24 cellular contexts compared by ENCODE assay signal in genomic region chr14:103113774-103114173, GRCh38. TPM values are rescaled to one million over a fixed set of nuclear protein-coding genes. Genes with fewer than 3 reads are reported as not detected.
DNase-seq lines count a peak whose midpoint lies in the region; ATAC-seq, FAIRE-seq and TF ChIP-seq lines count a peak whose summit lies in the region.
"Had no signal": no experiment of that assay in that cellular context is flagged by ENCODE, and none has a peak within 500 bp of the region (broad histone marks: within the 10 kb centered on the region; RNA-seq: fewer than 3 reads in every experiment).

No MANE protein-coding gene starts in this region.

- H4K5ac ChIP-seq in IMR-90 (ENCODE audit: low read depth, low read length) (no peak overlapping the region), H1 (ENCODE audit: insufficient read length, low read depth, low read length) (no peak overlapping the region)

- BruUV-seq in IMR-90 (replicated peaks; lab: Mats Ljungman, UMichigan) = no TSS peak

- no peak overlapping the region for H2AK9ac ChIP-seq in IMR-90 (replicated peaks; ENCODE audit: low read depth, low read length, poor library complexity)

- H3K14ac ChIP-seq in IMR-90 (replicated peaks; ENCODE audit: low read depth, low read length) (no peak overlapping the region), H1 (ENCODE audit: insufficient read length) (no peak overlapping the region)

- H3K4me2 ChIP-seq in IMR-90 (ENCODE audit: low read depth, low read length) (no peak overlapping the region), H1 (ENCODE audit: insufficient read depth in 1 of 2, low read depth in 2 of 2, low read length in 2 of 2) (no peak overlapping the region)
- H3K4me2 ChIP-seq: GM23338 had no signal

- TF ChIP-seq EP300 in H1 (IDR thresholded peaks at IDR 0.05; ENCODE audit: borderline replicate concordance in 1 of 2, low read depth in 2 of 2, low read length in 2 of 2) = no peak

- in situ Hi-C loops in IMR-90 (cut with MboI; ENCODE audit: low sequenced_read_pairs) = no loop called here

- H2BK15ac ChIP-seq in IMR-90 (ENCODE audit: low read depth, low read length) (no peak overlapping the region), H1 (ENCODE audit: low read length) (peak overlapping the region; percentile 40; the same call in 1 of the 2 replicates)

- H3K18ac ChIP-seq in IMR-90 (ENCODE audit: low read depth, low read length) (no peak overlapping the region), H1 (ENCODE audit: extremely low read depth, low read length) (no peak overlapping the region)

- dilution Hi-C loops in IMR-90 (cut with HindIII; ENCODE audit: low sequenced_read_pairs, unreplicated experiment) = no loop called here

- H3K4me1 ChIP-seq in IMR-90 (ENCODE audit: control insufficient read depth, insufficient read depth, low read length) = peaks cover 31% of the 10 kb centered on the region
- H3K4me1 ChIP-seq in H1 (replicated peaks in 1 of 4; ENCODE audit: control insufficient read depth in 3 of 4, insufficient read depth in 4 of 4, low read length in 3 of 4) = peaks cover 12 to 35% (median 27%) of the 10 kb centered on the region in 4 experiments
- H3K4me1 ChIP-seq in neutrophil (ENCODE audit: control insufficient read depth in 1 of 2, insufficient read depth in 1 of 2, low read depth in 1 of 2, low read length in 1 of 2) = peaks cover 82 to 84% of the 10 kb centered on the region in 2 experiments

- no peak overlapping the region for H3K56ac ChIP-seq in IMR-90 (ENCODE audit: extremely low read depth, insufficient read depth, low read length)
- H3K56ac ChIP-seq in H1 (replicated peaks; ENCODE audit: insufficient read length, low read depth, low read length) = no peak overlapping the region

- intact Hi-C loops in IMR-90 (cut with micrococcal nuclease) = no loop called here

- H3K4me3 ChIP-seq in IMR-90 (ENCODE audit: insufficient read depth, low read depth, low read length) (no peak overlapping the region), H1 (ENCODE audit: extremely low read depth in 1 of 4, insufficient read depth in 2 of 4, low read depth in 3 of 4, low read length in 4 of 4) (no peak overlapping the region), neutrophil (ENCODE audit: low read depth in 1 of 2, low read length in 1 of 2) (no peak overlapping the region)
- H3K4me3 ChIP-seq: GM23338, SJCRH30 had no signal

- H3K79me2 ChIP-seq in H1 (ENCODE audit: control insufficient read depth in 1 of 2, insufficient read depth in 2 of 2, low read length in 2 of 2) = no peaks in the 10 kb centered on the region

- no peaks in the 10 kb centered on the region for H4K20me1 ChIP-seq in IMR-90 (ENCODE audit: insufficient read depth, low read length)
- no peaks in the 10 kb centered on the region for H4K20me1 ChIP-seq in H1 (replicated peaks in 1 of 2; ENCODE audit: control insufficient read depth in 1 of 2, insufficient read depth in 2 of 2, low read length in 2 of 2)

- H2AK5ac ChIP-seq in IMR-90 (ENCODE audit: low read depth, low read length) (peak overlapping the region; percentile 20; the same call in 1 of the 2 replicates), H1 (ENCODE audit: low read depth, low read length) (no peak overlapping the region; the same call in 1 of the 2 replicates)

- H2BK20ac ChIP-seq in IMR-90 (ENCODE audit: low read depth, low read length) (no peak overlapping the region), H1 (ENCODE audit: low read length) (no peak overlapping the region)

- H3K27me3 ChIP-seq in IMR-90 (ENCODE audit: control insufficient read depth, insufficient read depth, low read length) (no peaks in the 10 kb centered on the region), H1 (replicated peaks in 1 of 4; ENCODE audit: control insufficient read depth in 3 of 4, extremely low read depth in 1 of 4, insufficient read depth in 3 of 4, low read length in 3 of 4) (peaks cover 0 to 4% (median 0%) of the 10 kb centered on the region in 4 experiments; a peak in 3 of 7 replicates), neutrophil (no peaks in the 10 kb centered on the region)
- H3K27me3 ChIP-seq: BE2C, SJCRH30 had no signal

- H3K9me3 ChIP-seq in IMR-90 (ENCODE audit: control insufficient read depth, insufficient read depth, low read length) = no peaks in the 10 kb centered on the region
- H3K9me3 ChIP-seq in H1 (ENCODE audit: insufficient read depth in 2 of 2, low read depth in 1 of 2, low read length in 1 of 2) = no peaks in the 10 kb centered on the region
- H3K9me3 ChIP-seq in neutrophil = no peaks in the 10 kb centered on the region
- H3K9me3 ChIP-seq: BE2C, SJCRH30 had no signal

- DNase-seq in IMR-90 (no peak), H1 (ENCODE audit: low read depth in 1 of 2, low spot score in 2 of 2) (no peak), NCI-H1105 treated with DMSO at 0.1 percent for 48 hours (lab: John Stamatoyannopoulos, UW) (no peak)
- DNase-seq: BE2C; Caco-2; CD4-positive, alpha-beta T cell; DMS 273 treated with DMSO at 0.1 percent for 48 hours; DMS79 treated with DMSO at 0.1 percent for 48 hours; HCEC 1CT; Kasumi-1; NCI-H1417; NCI-H1694 treated with DMSO at 0.1 percent for 48 hours; NCI-H446 treated with DMSO at 0.1 percent for 48 hours; NCI-H526 treated with DMSO at 0.1 percent for 48 hours; OCI-M1; SJCRH30 had no signal

- H3K9ac ChIP-seq in IMR-90 (ENCODE audit: low read depth, low read length) (no peak overlapping the region), H1 (replicated peaks in 1 of 4; ENCODE audit: extremely low read depth in 1 of 4, low read depth in 3 of 4, low read length in 3 of 4) (no peak overlapping the region)

- H3K4ac ChIP-seq in IMR-90 (ENCODE audit: low read depth, low read length) (no peak overlapping the region; the same call in 1 of the 2 replicates), H1 (replicated peaks; ENCODE audit: insufficient read length, low read depth, low read length) (no peak overlapping the region)

- no peak overlapping the region for H3K27ac ChIP-seq in IMR-90 (ENCODE audit: insufficient read depth, low read length)
- H3K27ac ChIP-seq in H1 (ENCODE audit: low read depth, low read length) = no peak overlapping the region
- H3K27ac ChIP-seq in neutrophil = peak overlapping the region; percentile 97
- H3K27ac ChIP-seq: SJCRH30 had no signal

- no peak overlapping the region for H4K8ac ChIP-seq in IMR-90 (ENCODE audit: low read depth in 2 of 2, low read length in 2 of 2)
- no peak overlapping the region for H4K8ac ChIP-seq in H1 (ENCODE audit: extremely low read depth, insufficient read depth, low read length)

- no peak for FAIRE-seq in H1 (lab: Jason Lieb, UNC)
- FAIRE-seq: A204.1, RCC 7860 had no signal

- H3K79me1 ChIP-seq in IMR-90 (ENCODE audit: low read depth in 1 of 2, low read length in 2 of 2) (no peaks in the 10 kb centered on the region), H1 (ENCODE audit: low read depth, low read length) (no peaks in the 10 kb centered on the region)

- no peak overlapping the region for H3K23ac ChIP-seq in IMR-90 (ENCODE audit: low read depth, low read length)
- no peak overlapping the region for H3K23ac ChIP-seq in H1 (ENCODE audit: insufficient read length)

- no CpG with 5 or more reads among the region's 13 CpGs for WGBS in IMR-90 (ENCODE audit: extremely low coverage in 2 of 2, insufficient read length in 1 of 2), 2 experiments
- 85% methylated on average over 11 of the region's 13 CpGs; no CpG with 5 or more reads in 1 of the 2 experiments for WGBS in H1 (ENCODE audit: extremely low coverage in 1 of 2, insufficient coverage in 1 of 2, insufficient read length in 1 of 2, insufficient replicate concordance in 2 of 2, low coverage in 1 of 2, low lambda C conversion rate in 2 of 2, missing lambda C conversion rate in 1 of 2), 2 experiments

- TF ChIP-seq CTCF in IMR-90 (conservative IDR thresholded peaks at IDR 0.05; ENCODE audit: low read depth, low read length) = no peak
- TF ChIP-seq CTCF in H1 (IDR thresholded peaks at IDR 0.05; ENCODE audit: control extremely low read depth in 1 of 3, insufficient read depth in 1 of 3, low read depth in 1 of 3, low read length in 3 of 3) = no peak
- no peak for TF ChIP-seq CTCF in neutrophil (IDR thresholded peaks at IDR 0.05)

- CTCF ChIA-PET in IMR-90 (lab: Yijun Ruan, JAX) = no interaction called here
- CTCF ChIA-PET in H1 (lab: Charles Lee; ENCODE audit: partially characterized antibody) = no interaction called here

- no peaks in the 10 kb centered on the region; the same call in 1 of the 2 replicates for H3K23me2 ChIP-seq in H1 (ENCODE audit: low read depth, low read length)

- POLR2A ChIA-PET in IMR-90 (lab: Charles Lee; ENCODE audit: unreplicated experiment) = no interaction called here
- POLR2A ChIA-PET in H1 (lab: Charles Lee; ENCODE audit: partially characterized antibody) = interaction anchor here (0.9 kb wide), 1 partner anchor 11 kb away, joined by 3 read pairs; no protein-coding TSS in a partner anchor

- H3K36me3 ChIP-seq in IMR-90 (ENCODE audit: control insufficient read depth, insufficient read depth, low read length) (no peaks in the 10 kb centered on the region), H1 (ENCODE audit: control insufficient read depth in 2 of 4, insufficient read depth in 4 of 4, low read length in 3 of 4) (no peaks in the 10 kb centered on the region), neutrophil (no peaks in the 10 kb centered on the region)
- H3K36me3 ChIP-seq: BE2C, SJCRH30 had no signal

- TF ChIP-seq POLR2A in IMR-90 (IDR thresholded peaks at IDR 0.05; ENCODE audit: low read depth, low read length) = no peak
- TF ChIP-seq POLR2A in H1 (IDR thresholded peaks at IDR 0.05; ENCODE audit: control extremely low read depth in 1 of 2, low read depth in 2 of 2, low read length in 2 of 2) = no peak

- TF ChIP-seq RAD21 in IMR-90 (IDR thresholded peaks at IDR 0.05; ENCODE audit: low read length) (no peak), H1 (IDR thresholded peaks at IDR 0.05 in 1 of 2, conservative IDR thresholded peaks at IDR 0.05 in 1 of 2; ENCODE audit: low read depth in 2 of 2, low read length in 2 of 2) (no peak)

- H2BK5ac ChIP-seq in IMR-90 (ENCODE audit: low read depth, low read length, poor library complexity, severe bottlenecking) = no peak overlapping the region
- no peak overlapping the region for H2BK5ac ChIP-seq in H1 (ENCODE audit: low read depth, low read length)

- H2BK12ac ChIP-seq in H1 (ENCODE audit: low read depth, low read length) = peak overlapping the region; percentile 84; the same call in 1 of the 2 replicates

- H2BK120ac ChIP-seq in IMR-90 (ENCODE audit: low read depth, low read length) (no peak overlapping the region), H1 (replicated peaks; ENCODE audit: low read depth, low read length) (no peak overlapping the region)

- ATAC-seq in IMR-90 (ENCODE audit: low read depth) (no peak), GM19397 (IDR thresholded peaks at IDR 0.05; ENCODE audit: unreplicated experiment) (no peak), HG02759 (IDR thresholded peaks at IDR 0.05; ENCODE audit: unreplicated experiment) (no peak)
- ATAC-seq: GM23338 had no signal

- H2AFZ ChIP-seq in IMR-90 (replicated peaks; ENCODE audit: low read length, poor library complexity) = no peak overlapping the region
- no peak overlapping the region for H2AFZ ChIP-seq in H1 (ENCODE audit: low read length)
- H2AFZ ChIP-seq: GM23338 had no signal

- peaks cover 4% of the 10 kb centered on the region; the same call in 1 of the 2 replicates for H3K9me1 ChIP-seq in IMR-90 (ENCODE audit: insufficient read depth, low read length)

- H4K91ac ChIP-seq in IMR-90 (ENCODE audit: insufficient read depth, low read depth, low read length) = no peak overlapping the region
- H4K91ac ChIP-seq in H1 (replicated peaks; ENCODE audit: insufficient read length, low read length) = peak overlapping the region; percentile 20

RNA-seq across cellular contexts. Expression of gene TNFAIP2, which starts 9.5 kb away (rescaled TPM):
- total RNA-seq in IMR-90 (2012; rRNA removed) = 5.0 and 6.3 TPM in 2 replicates
- polyA plus RNA-seq in IMR-90 (2012; rRNA removed) (9.6 and 9.9 TPM in 2 replicates), H1 (2011; rRNA removed) (34.5 and 37.6 TPM in 2 replicates)
- 10.7 and 12.7 TPM in 2 replicates for polyA plus RNA-seq in IMR-90 (2012; cell fraction: cytosol; rRNA removed)
- polyA plus RNA-seq in IMR-90 (2012; cell fraction: nucleus; rRNA removed; ENCODE audit: low replicate concordance) = 43.9 and 49.0 TPM in 2 replicates
- total RNA-seq in H1 (2021; fragmentation: NEBNext Ultra II Directional; extraction: Animal tissue kit (Norgen Biotek cat#: 25700)) = 28.3 and 33.3 TPM in 2 replicates
- polyA plus RNA-seq in H1 (2011; cell fraction: cytosol; rRNA removed) = 24.9 TPM
- 145 TPM for polyA plus RNA-seq in H1 (2011; cell fraction: nucleus; rRNA removed)
- polyA plus RNA-seq in H1 (2012, experiment 1 of 2) = 23.2 to 37.9 TPM (median 33.7 TPM) in 4 replicates
- polyA plus RNA-seq in H1 (2012, experiment 2 of 2) = 38.1 TPM
- polyA plus RNA-seq in H1 (2013, experiment 1 of 2) = 22.4 TPM
- 21.9 TPM for polyA plus RNA-seq in H1 (2013, experiment 2 of 2)
- 14.2 and 16.0 TPM in 2 replicates for polyA minus RNA-seq in H1 (2011; rRNA and poly(A)+ RNA removed)
- 19.6 TPM for polyA minus RNA-seq in H1 (2011; cell fraction: cytosol; rRNA and poly(A)+ RNA removed)
- 16.3 TPM for polyA minus RNA-seq in H1 (2011; cell fraction: nucleus; rRNA and poly(A)+ RNA removed)
- polyA plus RNA-seq: IgD-negative memory B cell had no signal

RNA-seq across cellular contexts. Expression of gene EXOC3L4, which starts 19.2 kb away (rescaled TPM):
- total RNA-seq in IMR-90 (2012; rRNA removed) = not detected in 2 replicates
- polyA plus RNA-seq in IMR-90 (2012; rRNA removed) (not detected in 2 replicates), H1 (2011; rRNA removed) (0.24 and 0.57 TPM in 2 replicates)
- polyA plus RNA-seq in IMR-90 (2012; cell fraction: cytosol; rRNA removed) = 0.14 TPM in 1 of 2 replicates, not detected in the other
- polyA plus RNA-seq in IMR-90 (2012; cell fraction: nucleus; rRNA removed; ENCODE audit: low replicate concordance) = 0.72 and 0.85 TPM in 2 replicates
- 0.45 TPM in 1 of 2 replicates, not detected in the other for total RNA-seq in H1 (2021; fragmentation: NEBNext Ultra II Directional; extraction: Animal tissue kit (Norgen Biotek cat#: 25700))
- 0.72 TPM for polyA plus RNA-seq in H1 (2011; cell fraction: cytosol; rRNA removed)
- polyA plus RNA-seq in H1 (2011; cell fraction: nucleus; rRNA removed) = 1.8 TPM
- polyA plus RNA-seq in H1 (2012, experiment 1 of 2) = 0.53 to 0.60 TPM in 2 of 4 replicates, not detected in the others
- 0.47 TPM for polyA plus RNA-seq in H1 (2012, experiment 2 of 2)
- polyA plus RNA-seq in H1 (2013, experiment 1 of 2) = 0.20 TPM
- polyA plus RNA-seq in H1 (2013, experiment 2 of 2) = 0.13 TPM
- polyA minus RNA-seq in H1 (2011; rRNA and poly(A)+ RNA removed) = 0.13 TPM in 1 of 2 replicates, not detected in the other
- not detected for polyA minus RNA-seq in H1 (2011; cell fraction: cytosol; rRNA and poly(A)+ RNA removed)
- polyA minus RNA-seq in H1 (2011; cell fraction: nucleus; rRNA and poly(A)+ RNA removed) = 0.60 TPM
- total RNA-seq: CD4-positive, alpha-beta T cell; GM23338; MCF 10A; SJCRH30 had no signal
- polyA plus RNA-seq: GM23338, IgD-negative memory B cell had no signal

RNA-seq across cellular contexts. Expression of gene LBHD2, which starts 29.8 kb away (rescaled TPM):
- not detected in 2 replicates for total RNA-seq in IMR-90 (2012; rRNA removed)
- polyA plus RNA-seq in IMR-90 (2012; rRNA removed) (not detected in 2 replicates), H1 (2011; rRNA removed) (0.16 TPM in 1 of 2 replicates, not detected in the other)
- polyA plus RNA-seq in IMR-90 (2012; cell fraction: cytosol; rRNA removed) = 0.18 TPM in 1 of 2 replicates, not detected in the other
- polyA plus RNA-seq in IMR-90 (2012; cell fraction: nucleus; rRNA removed; ENCODE audit: low replicate concordance) = not detected in 2 replicates
- not detected in 2 replicates for total RNA-seq in H1 (2021; fragmentation: NEBNext Ultra II Directional; extraction: Animal tissue kit (Norgen Biotek cat#: 25700))
- polyA plus RNA-seq in H1 (2011; cell fraction: cytosol; rRNA removed) = not detected
- not detected for polyA plus RNA-seq in H1 (2011; cell fraction: nucleus; rRNA removed)
- polyA plus RNA-seq in H1 (2012, experiment 1 of 2) = not detected in 4 replicates
- not detected for polyA plus RNA-seq in H1 (2012, experiment 2 of 2)
- polyA plus RNA-seq in H1 (2013, experiment 1 of 2) = not detected
- not detected for polyA plus RNA-seq in H1 (2013, experiment 2 of 2)
- not detected in 2 replicates for polyA minus RNA-seq in H1 (2011; rRNA and poly(A)+ RNA removed)
- not detected for polyA minus RNA-seq in H1 (2011; cell fraction: cytosol; rRNA and poly(A)+ RNA removed)
- not detected for polyA minus RNA-seq in H1 (2011; cell fraction: nucleus; rRNA and poly(A)+ RNA removed)
- total RNA-seq: Caco-2; CD4-positive, alpha-beta T cell; GM23338; MCF 10A; SJCRH30 had no signal
- polyA plus RNA-seq: GM23338, IgD-negative memory B cell had no signal

RNA-seq across cellular contexts. Expression of gene CDC42BPB, which starts 56.4 kb away (rescaled TPM):
- total RNA-seq in IMR-90 (2012; rRNA removed) = 48.0 and 49.1 TPM in 2 replicates
- 73.6 and 81.4 TPM in 2 replicates for polyA plus RNA-seq in IMR-90 (2012; rRNA removed)
- 45.7 and 64.7 TPM in 2 replicates for polyA plus RNA-seq in IMR-90 (2012; cell fraction: cytosol; rRNA removed)
- polyA plus RNA-seq in IMR-90 (2012; cell fraction: nucleus; rRNA removed; ENCODE audit: low replicate concordance) = 168 and 207 TPM in 2 replicates
- 87.9 and 88.2 TPM in 2 replicates for total RNA-seq in H1 (2021; fragmentation: NEBNext Ultra II Directional; extraction: Animal tissue kit (Norgen Biotek cat#: 25700))
- 51.2 and 73.5 TPM in 2 replicates for polyA plus RNA-seq in H1 (2011; rRNA removed)
- polyA plus RNA-seq in H1 (2011; cell fraction: cytosol; rRNA removed) = 53.3 TPM
- 165 TPM for polyA plus RNA-seq in H1 (2011; cell fraction: nucleus; rRNA removed)
- polyA plus RNA-seq in H1 (2012, experiment 1 of 2) = 57.2 to 83.7 TPM (median 72.2 TPM) in 4 replicates
- 20.5 TPM for polyA plus RNA-seq in H1 (2012, experiment 2 of 2)
- polyA plus RNA-seq in H1 (2013, experiment 1 of 2) = 52.1 TPM
- polyA plus RNA-seq in H1 (2013, experiment 2 of 2) = 50.3 TPM
- polyA minus RNA-seq in H1 (2011; rRNA and poly(A)+ RNA removed) = 134 and 152 TPM in 2 replicates
- 62.3 TPM for polyA minus RNA-seq in H1 (2011; cell fraction: cytosol; rRNA and poly(A)+ RNA removed)
- 82.9 TPM for polyA minus RNA-seq in H1 (2011; cell fraction: nucleus; rRNA and poly(A)+ RNA removed)
